In genomic region chr11:36394056-36394455, GRCh38 we compare ENCODE assay signal across 28 cellular contexts.
DNase-seq lines count a peak whose midpoint lies in the region; ATAC-seq and TF ChIP-seq lines count a peak whose summit lies in the region.
"Had no signal": no experiment of that assay in that cellular context is flagged by ENCODE, and none has a peak within 500 bp of the region (broad histone marks: within the 10 kb centered on the region; RNA-seq: fewer than 3 reads in every experiment).

No MANE protein-coding gene starts in this region.

- peaks cover 10% of the 10 kb centered on the region for H3K36me3 Mint-ChIP-seq in activated CD4-positive, alpha-beta T cell treated with anti-CD3 and anti-CD28 coated beads for 36 hours (ENCODE audit: low read depth)
- no peaks in the 10 kb centered on the region for H3K36me3 Mint-ChIP-seq in CD4-positive, alpha-beta T cell (ENCODE audit: low read depth)
- no peaks in the 10 kb centered on the region for H3K36me3 Mint-ChIP-seq in T-cell
- H3K36me3 Mint-ChIP-seq: CD4-positive, CD25-positive, alpha-beta regulatory T cell had no signal

- H3K27me3 Mint-ChIP-seq in activated CD4-positive, alpha-beta T cell treated with anti-CD3 and anti-CD28 coated beads for 36 hours: no peaks in the 10 kb centered on the region
- no peaks in the 10 kb centered on the region for H3K27me3 Mint-ChIP-seq in CD4-positive, alpha-beta T cell
- peaks cover 0 to 1% of the 10 kb centered on the region in 2 donors for H3K27me3 Mint-ChIP-seq in T-cell

- no peak overlapping the region for H3K4me3 Mint-ChIP-seq in activated CD4-positive, alpha-beta T cell treated with anti-CD3 and anti-CD28 coated beads for 36 hours
- no peak overlapping the region for H3K4me3 Mint-ChIP-seq in CD4-positive, alpha-beta T cell
- H3K4me3 Mint-ChIP-seq in T-cell: no peak overlapping the region
- H3K4me3 Mint-ChIP-seq: CD4-positive, CD25-positive, alpha-beta regulatory T cell had no signal

- CTCF ChIA-PET in activated CD4-positive, alpha-beta T cell treated with anti-CD3 and anti-CD28 coated beads for 36 hours (lab: Charles Lee): interaction anchor here (1.1 to 2.4 kb wide), 4 partner anchors 13 to 101 kb away, joined by 3 to 8 read pairs (median 6); no protein-coding TSS in a partner anchor
- CTCF ChIA-PET in CD4-positive, alpha-beta T cell (lab: Charles Lee): interaction anchor here (1.4 kb wide), 1 partner anchor 41 kb away, joined by 4 read pairs; no protein-coding TSS in a partner anchor
- CTCF ChIA-PET in T-cell (lab: Charles Lee): interaction anchor here in 1 of 2 donors (1.2 kb wide), 1 partner anchor 13 kb away, joined by 3 read pairs; no protein-coding TSS in a partner anchor

- H3K9me3 Mint-ChIP-seq in activated CD4-positive, alpha-beta T cell treated with anti-CD3 and anti-CD28 coated beads for 36 hours (ENCODE audit: low read depth): no peaks in the 10 kb centered on the region
- no peaks in the 10 kb centered on the region for H3K9me3 Mint-ChIP-seq in CD4-positive, alpha-beta T cell
- H3K9me3 Mint-ChIP-seq in T-cell: no peaks in the 10 kb centered on the region
- H3K9me3 Mint-ChIP-seq: CD4-positive, CD25-positive, alpha-beta regulatory T cell had no signal

- H3K9me3 ChIP-seq in CD4-positive, alpha-beta T cell (ENCODE audit: control insufficient read depth, low read length): no peaks in the 10 kb centered on the region
- H3K9me3 ChIP-seq: heart left ventricle, mucosa of descending colon, ovary had no signal

- ATAC-seq in activated CD4-positive, alpha-beta T cell treated with anti-CD3 and anti-CD28 coated beads for 36 hours: peak; percentile 45
- ATAC-seq in CD4-positive, alpha-beta T cell (ENCODE audit: poor library complexity): peak; percentile 56
- ATAC-seq in T-cell (replicated peaks in 1 of 4): peak in 3 of 4 experiments; percentile 36 to 64 (median 55)
- peak; percentile 50 for ATAC-seq in foreskin keratinocyte
- ATAC-seq: heart left ventricle, mucosa of descending colon, SK-N-SH treated with all-trans-retinoic acid at 6 μM for 48 hours had no signal

- no peak overlapping the region for H3K27ac ChIP-seq in CD4-positive, alpha-beta T cell (ENCODE audit: low read depth, low read length)
- no peak overlapping the region for H3K27ac ChIP-seq in foreskin keratinocyte
- H3K27ac ChIP-seq: coronary artery, GM23248, heart left ventricle, ovary, WERI-Rb-1 had no signal

- peaks cover 11% of the 10 kb centered on the region for H3K4me1 ChIP-seq in foreskin keratinocyte

- peak overlapping the region; percentile 80 for H3K27ac Mint-ChIP-seq in activated CD4-positive, alpha-beta T cell treated with anti-CD3 and anti-CD28 coated beads for 36 hours
- no peak overlapping the region for H3K27ac Mint-ChIP-seq in CD4-positive, alpha-beta T cell
- H3K27ac Mint-ChIP-seq in T-cell: no peak overlapping the region
- H3K27ac Mint-ChIP-seq: CD4-positive, CD25-positive, alpha-beta regulatory T cell had no signal

- peaks cover 57% of the 10 kb centered on the region for H3K4me1 Mint-ChIP-seq in activated CD4-positive, alpha-beta T cell treated with anti-CD3 and anti-CD28 coated beads for 36 hours
- peaks cover 28% of the 10 kb centered on the region for H3K4me1 Mint-ChIP-seq in CD4-positive, alpha-beta T cell (ENCODE audit: low read depth)
- H3K4me1 Mint-ChIP-seq in T-cell: peaks cover 25 to 57% (median 33%) of the 10 kb centered on the region in 3 donors

- POLR2A ChIA-PET in activated CD4-positive, alpha-beta T cell treated with anti-CD3 and anti-CD28 coated beads for 36 hours (lab: Charles Lee): no interaction called here
- POLR2A ChIA-PET in CD4-positive, alpha-beta T cell (lab: Charles Lee): no interaction called here
- POLR2A ChIA-PET in T-cell (lab: Charles Lee): interaction anchor here in 1 of 2 donors (0.9 kb wide), 1 partner anchor 13 kb away, joined by 6 read pairs; no protein-coding TSS in a partner anchor

- intact Hi-C loops in activated CD4-positive, alpha-beta T cell treated with anti-CD3 and anti-CD28 coated beads for 36 hours (cut with DNase I, micrococcal nuclease): loop anchor here in 1 of 2 experiments (5.0 kb wide), 2 partner anchors 38 to 42 kb away; no protein-coding TSS in a partner anchor
- intact Hi-C loops in CD4-positive, alpha-beta T cell (cut with DNase I, micrococcal nuclease): no loop called here
- intact Hi-C loops in posterior vena cava (cut with DNase I): no loop called here

- TF ChIP-seq CTCF in CD4-positive, alpha-beta T cell (IDR thresholded peaks at IDR 0.05): no peak
- no peak for TF ChIP-seq CTCF in foreskin keratinocyte (conservative IDR thresholded peaks at IDR 0.05)

- peak; percentile 53 for DNase-seq in activated CD4-positive, alpha-beta T cell treated with anti-CD3 and anti-CD28 coated beads for 36 hours
- DNase-seq in activated CD4-positive, alpha-beta T cell treated with anti-CD3 and anti-CD28 coated beads, Interleukin-2, amount 50 U/mL, for 1 hour: no peak
- no peak for DNase-seq in CD4-positive, alpha-beta T cell
- DNase-seq in T-cell: no peak
- no peak for DNase-seq in foreskin keratinocyte
- no peak for DNase-seq in posterior vena cava (ENCODE audit: low spot score)
- DNase-seq in hippocampal formation (lab: John Stamatoyannopoulos, UW): no peak
- no peak for DNase-seq in NCI-H187 (lab: John Stamatoyannopoulos, UW)
- DNase-seq: activated CD8-positive, alpha-beta memory T cell treated with anti-CD3 and anti-CD28 coated beads, Interleukin-2, amount 50 U/mL, for 48 hours; aorta; DMS 273 treated with DMSO at 0.1 percent for 48 hours; foreskin fibroblast; GM23248; heart left ventricle; KBM-7; kidney glomerular epithelial cell; mucosa of descending colon; MV-4-11; NCI-H1436 treated with DMSO at 0.1 percent for 48 hours; NCI-H2107; NCI-H510A; ovary; retina; small intestine; WERI-Rb-1 had no signal

- no peaks in the 10 kb centered on the region for H3K27me3 ChIP-seq in CD4-positive, alpha-beta T cell (ENCODE audit: control insufficient read depth, insufficient read depth, low read length)
- H3K27me3 ChIP-seq in foreskin keratinocyte: no peaks in the 10 kb centered on the region
- H3K27me3 ChIP-seq: heart left ventricle, ovary had no signal
